In the genomic region with DNA sequence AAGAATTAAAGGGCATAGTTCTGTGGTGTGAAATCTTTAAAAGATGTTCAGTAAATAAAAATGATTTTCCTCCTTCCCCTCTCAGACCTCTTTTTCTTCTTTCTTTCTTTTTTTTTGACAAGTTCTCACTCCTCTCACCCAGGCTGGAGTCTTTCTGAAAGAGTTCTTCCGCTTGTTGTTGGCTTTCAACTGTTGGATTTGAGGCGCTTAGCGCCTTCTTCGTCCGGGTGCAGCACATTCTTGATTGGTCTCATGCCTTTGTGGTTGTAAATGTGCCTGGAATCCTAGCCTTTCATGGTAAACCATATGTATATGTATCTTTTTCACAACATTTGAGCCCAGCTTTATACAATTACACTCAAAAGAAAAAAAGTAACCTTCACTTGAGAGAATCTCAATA, we compare ENCODE assay signal across 7 cellular contexts. TPM values are rescaled to one million over a fixed set of nuclear protein-coding genes. Genes with fewer than 3 reads are reported as not detected.
DNase-seq lines count a peak whose midpoint lies in the region; TF ChIP-seq lines count a peak whose summit lies in the region.

No MANE protein-coding gene starts in this region.

- H3K27ac ChIP-seq in SJCRH30 (peak overlapping the region; percentile 91), skin epidermis (peak overlapping the region in 8 of 21 experiments; percentile 88 to 98 (median 91))

- no peaks in the 10 kb centered on the region for H3K27me3 ChIP-seq in SJCRH30

- peaks cover 15% of the 10 kb centered on the region for H3K36me3 ChIP-seq in SJCRH30

- DNase-seq in HCEC 1CT (peak; percentile 17), SJCRH30 (peak in 1 of 2 experiments; percentile 9), fibroblast of villous mesenchyme (ENCODE audit: low read depth) (no peak), anterior cingulate cortex (lab: John Stamatoyannopoulos, UW) (no peak), SW 1271 (lab: John Stamatoyannopoulos, UW) (no peak)
- no peak for DNase-seq in activated CD4-positive, CD25-positive, alpha-beta regulatory T cell (lab: John Stamatoyannopoulos, UW)

- no peak for TF ChIP-seq CTCF in fibroblast of villous mesenchyme (IDR thresholded peaks at IDR 0.05; ENCODE audit: insufficient read depth, low read depth, low read length)

- H3K4me3 ChIP-seq in SJCRH30: peak overlapping the region; percentile 77
- peak overlapping the region; percentile 76 for H3K4me3 ChIP-seq in fibroblast of villous mesenchyme (ENCODE audit: low read depth, low read length)
- peak overlapping the region; percentile 46 to 79 (median 71) for H3K4me3 ChIP-seq in skin epidermis

- H3K9me3 ChIP-seq in SJCRH30 (replicated peaks): no peaks in the 10 kb centered on the region

- H3K4me1 ChIP-seq in SJCRH30: no peaks in the 10 kb centered on the region

RNA-seq across cellular contexts. Expression of gene METTL18, which starts 1.0 kb away (rescaled TPM):
- total RNA-seq in SJCRH30 (2014; rRNA removed; shearing (Covaris generic)): 9.3 and 10.4 TPM in 2 replicates
- total RNA-seq in fibroblast of villous mesenchyme: 5.5 and 6.5 TPM in 2 replicates
